1 cellular context compared by ENCODE assay signal in the genomic region with DNA sequence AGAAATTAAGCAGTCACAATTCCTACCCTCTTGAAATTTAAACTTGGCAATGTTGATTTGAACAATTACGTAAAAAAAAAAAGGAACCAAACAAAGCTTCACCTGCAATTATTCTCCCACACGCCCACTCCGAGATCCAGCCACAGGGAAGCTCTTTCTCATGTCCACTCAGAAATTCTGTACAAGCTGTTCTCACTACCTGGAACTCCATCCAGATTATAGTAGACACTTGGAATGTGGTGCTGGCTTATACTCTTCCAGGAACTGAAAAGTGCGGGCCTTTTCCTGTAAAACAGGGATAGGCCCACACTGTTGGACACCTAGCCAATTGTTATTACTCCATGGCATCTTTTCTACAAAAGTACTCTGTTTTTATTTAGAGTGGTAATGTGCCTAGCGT.
TF ChIP-seq lines count a peak whose summit lies in the region.

No MANE protein-coding gene starts in this region.

TF ChIP-seq in WTC11, 78 proteins besides CTCF, POLR2A, EP300 and RAD21:
- TF ChIP-seq, protein P1, sequence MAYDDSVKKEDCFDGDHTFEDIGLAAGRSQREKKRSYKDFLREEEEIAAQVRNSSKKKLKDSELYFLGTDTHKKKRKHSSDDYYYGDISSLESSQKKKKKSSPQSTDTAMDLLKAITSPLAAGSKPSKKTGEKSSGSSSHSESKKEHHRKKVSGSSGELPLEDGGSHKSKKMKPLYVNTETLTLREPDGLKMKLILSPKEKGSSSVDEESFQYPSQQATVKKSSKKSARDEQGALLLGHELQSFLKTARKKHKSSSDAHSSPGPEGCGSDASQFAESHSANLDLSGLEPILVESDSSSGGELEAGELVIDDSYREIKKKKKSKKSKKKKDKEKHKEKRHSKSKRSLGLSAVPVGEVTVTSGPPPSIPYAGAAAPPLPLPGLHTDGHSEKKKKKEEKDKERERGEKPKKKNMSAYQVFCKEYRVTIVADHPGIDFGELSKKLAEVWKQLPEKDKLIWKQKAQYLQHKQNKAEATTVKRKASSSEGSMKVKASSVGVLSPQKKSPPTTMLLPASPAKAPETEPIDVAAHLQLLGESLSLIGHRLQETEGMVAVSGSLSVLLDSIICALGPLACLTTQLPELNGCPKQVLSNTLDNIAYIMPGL (CRISPR knock-in tag; IDR thresholded peaks at IDR 0.05), result no peak
- TF ChIP-seq RORB (CRISPR knock-in tag; IDR thresholded peaks at IDR 0.05) (no peak), OVOL2 (CRISPR knock-in tag; IDR thresholded peaks at IDR 0.05; ENCODE audit: borderline replicate concordance) (no peak), ZNF263 (CRISPR knock-in tag; IDR thresholded peaks at IDR 0.05; ENCODE audit: low read depth) (no peak), ETV6 (CRISPR knock-in tag; IDR thresholded peaks at IDR 0.05) (no peak), NR1H2 (CRISPR knock-in tag; IDR thresholded peaks at IDR 0.05) (no peak), CREM (CRISPR knock-in tag; IDR thresholded peaks at IDR 0.05) (no peak), ZNF425 (CRISPR knock-in tag; conservative IDR thresholded peaks at IDR 0.05) (no peak), ZNF416 (CRISPR knock-in tag; IDR thresholded peaks at IDR 0.05) (no peak)
- TF ChIP-seq, protein P2, sequence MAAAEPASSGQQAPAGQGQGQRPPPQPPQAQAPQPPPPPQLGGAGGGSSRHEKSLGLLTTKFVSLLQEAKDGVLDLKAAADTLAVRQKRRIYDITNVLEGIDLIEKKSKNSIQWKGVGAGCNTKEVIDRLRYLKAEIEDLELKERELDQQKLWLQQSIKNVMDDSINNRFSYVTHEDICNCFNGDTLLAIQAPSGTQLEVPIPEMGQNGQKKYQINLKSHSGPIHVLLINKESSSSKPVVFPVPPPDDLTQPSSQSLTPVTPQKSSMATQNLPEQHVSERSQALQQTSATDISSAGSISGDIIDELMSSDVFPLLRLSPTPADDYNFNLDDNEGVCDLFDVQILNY (CRISPR knock-in tag; IDR thresholded peaks at IDR 0.05), result no peak
- TF ChIP-seq, protein P3, sequence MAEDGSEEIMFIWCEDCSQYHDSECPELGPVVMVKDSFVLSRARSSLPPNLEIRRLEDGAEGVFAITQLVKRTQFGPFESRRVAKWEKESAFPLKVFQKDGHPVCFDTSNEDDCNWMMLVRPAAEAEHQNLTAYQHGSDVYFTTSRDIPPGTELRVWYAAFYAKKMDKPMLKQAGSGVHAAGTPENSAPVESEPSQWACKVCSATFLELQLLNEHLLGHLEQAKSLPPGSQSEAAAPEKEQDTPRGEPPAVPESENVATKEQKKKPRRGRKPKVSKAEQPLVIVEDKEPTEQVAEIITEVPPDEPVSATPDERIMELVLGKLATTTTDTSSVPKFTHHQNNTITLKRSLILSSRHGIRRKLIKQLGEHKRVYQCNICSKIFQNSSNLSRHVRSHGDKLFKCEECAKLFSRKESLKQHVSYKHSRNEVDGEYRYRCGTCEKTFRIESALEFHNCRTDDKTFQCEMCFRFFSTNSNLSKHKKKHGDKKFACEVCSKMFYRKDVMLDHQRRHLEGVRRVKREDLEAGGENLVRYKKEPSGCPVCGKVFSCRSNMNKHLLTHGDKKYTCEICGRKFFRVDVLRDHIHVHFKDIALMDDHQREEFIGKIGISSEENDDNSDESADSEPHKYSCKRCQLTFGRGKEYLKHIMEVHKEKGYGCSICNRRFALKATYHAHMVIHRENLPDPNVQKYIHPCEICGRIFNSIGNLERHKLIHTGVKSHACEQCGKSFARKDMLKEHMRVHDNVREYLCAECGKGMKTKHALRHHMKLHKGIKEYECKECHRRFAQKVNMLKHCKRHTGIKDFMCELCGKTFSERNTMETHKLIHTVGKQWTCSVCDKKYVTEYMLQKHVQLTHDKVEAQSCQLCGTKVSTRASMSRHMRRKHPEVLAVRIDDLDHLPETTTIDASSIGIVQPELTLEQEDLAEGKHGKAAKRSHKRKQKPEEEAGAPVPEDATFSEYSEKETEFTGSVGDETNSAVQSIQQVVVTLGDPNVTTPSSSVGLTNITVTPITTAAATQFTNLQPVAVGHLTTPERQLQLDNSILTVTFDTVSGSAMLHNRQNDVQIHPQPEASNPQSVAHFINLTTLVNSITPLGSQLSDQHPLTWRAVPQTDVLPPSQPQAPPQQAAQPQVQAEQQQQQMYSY (CRISPR knock-in tag; IDR thresholded peaks at IDR 0.05), result no peak
- TF ChIP-seq, protein P4, sequence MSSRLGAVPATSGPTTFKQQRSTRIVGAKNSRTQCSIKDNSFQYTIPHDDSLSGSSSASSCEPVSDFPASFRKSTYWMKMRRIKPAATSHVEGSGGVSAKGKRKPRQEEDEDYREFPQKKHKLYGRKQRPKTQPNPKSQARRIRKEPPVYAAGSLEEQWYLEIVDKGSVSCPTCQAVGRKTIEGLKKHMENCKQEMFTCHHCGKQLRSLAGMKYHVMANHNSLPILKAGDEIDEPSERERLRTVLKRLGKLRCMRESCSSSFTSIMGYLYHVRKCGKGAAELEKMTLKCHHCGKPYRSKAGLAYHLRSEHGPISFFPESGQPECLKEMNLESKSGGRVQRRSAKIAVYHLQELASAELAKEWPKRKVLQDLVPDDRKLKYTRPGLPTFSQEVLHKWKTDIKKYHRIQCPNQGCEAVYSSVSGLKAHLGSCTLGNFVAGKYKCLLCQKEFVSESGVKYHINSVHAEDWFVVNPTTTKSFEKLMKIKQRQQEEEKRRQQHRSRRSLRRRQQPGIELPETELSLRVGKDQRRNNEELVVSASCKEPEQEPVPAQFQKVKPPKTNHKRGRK (CRISPR knock-in tag; IDR thresholded peaks at IDR 0.05; ENCODE audit: borderline replicate concordance), result no peak
